Comparison of ENCODE assay signal across 1 cellular context in genomic region chr5:31471916-31472315, GRCh38.
TF ChIP-seq lines count a peak whose summit lies in the region.

No MANE protein-coding gene starts in this region.

TF ChIP-seq in IMR-90, 13 proteins besides CTCF, POLR2A, EP300 and RAD21 (continued from another document):
- TF ChIP-seq, protein P1, sequence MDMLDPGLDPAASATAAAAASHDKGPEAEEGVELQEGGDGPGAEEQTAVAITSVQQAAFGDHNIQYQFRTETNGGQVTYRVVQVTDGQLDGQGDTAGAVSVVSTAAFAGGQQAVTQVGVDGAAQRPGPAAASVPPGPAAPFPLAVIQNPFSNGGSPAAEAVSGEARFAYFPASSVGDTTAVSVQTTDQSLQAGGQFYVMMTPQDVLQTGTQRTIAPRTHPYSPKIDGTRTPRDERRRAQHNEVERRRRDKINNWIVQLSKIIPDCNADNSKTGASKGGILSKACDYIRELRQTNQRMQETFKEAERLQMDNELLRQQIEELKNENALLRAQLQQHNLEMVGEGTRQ (IDR thresholded peaks at IDR 0.05; ENCODE audit: low read depth, low read length) = no peak
